ENCODE assay signal across 8 cellular contexts in the genomic region with DNA sequence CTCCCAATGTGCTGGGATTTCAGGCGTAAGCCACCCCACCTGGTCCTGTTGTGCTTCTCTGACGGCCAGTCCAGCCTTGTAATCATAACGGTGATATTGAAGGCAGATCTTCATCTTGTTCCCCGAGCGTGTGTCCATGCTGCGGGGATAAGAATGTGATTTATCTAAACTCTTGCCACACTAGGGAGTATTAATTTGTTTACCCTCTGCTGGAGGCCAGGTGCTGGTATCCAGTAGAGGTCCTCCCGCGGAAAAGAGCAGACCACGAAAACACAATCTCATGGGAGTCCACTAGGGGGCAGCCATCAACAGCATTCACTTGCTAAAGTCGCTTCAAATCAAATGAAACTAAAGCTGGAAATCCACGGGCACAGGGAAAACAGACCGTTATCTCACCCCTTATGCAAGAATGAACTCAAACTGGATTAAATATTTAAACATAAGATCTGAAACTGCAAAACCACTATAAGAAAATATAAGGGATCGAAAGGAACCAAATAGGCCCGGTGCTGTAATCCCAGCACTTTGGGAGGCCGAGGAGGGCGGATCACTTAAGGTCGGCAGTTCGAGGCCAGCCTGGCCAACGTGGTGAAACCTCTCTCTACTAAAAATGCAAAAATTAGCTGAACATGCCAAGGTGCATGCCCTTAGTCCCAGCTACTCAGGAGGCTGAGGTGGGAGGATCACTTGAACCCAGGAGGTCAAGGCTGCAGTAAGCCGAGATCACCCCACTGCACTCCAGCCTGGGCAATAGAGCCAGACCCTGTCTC. TPM values are rescaled to one million over a fixed set of nuclear protein-coding genes. Genes with fewer than 3 reads are reported as not detected.
A peak's percentile ranks its signal among the peaks of the same experiment; 100 is the strongest.
DNase-seq lines count a peak whose midpoint lies in the region; ATAC-seq and TF ChIP-seq lines count a peak whose summit lies in the region.

No MANE protein-coding gene starts in this region.

- H3K4me3 Mint-ChIP-seq in activated T-helper 2 cell treated with anti-CD3 and anti-CD28 coated beads, Interferon-gamma antibody, Interleukin-2, Interleukin-4, amounts not matched to agents 10 μg/mL and 5 μg/mL and 100 μg/mL, durations not matched to agents 14 hours and 24 hours and 36 hours (ENCODE audit: low read depth): no peak overlapping the region

- no peak overlapping the region for H2AK5ac ChIP-seq in neuronal stem cell (ENCODE audit: low read depth, low read length)

- no peaks in the 10 kb centered on the region for H3K79me1 ChIP-seq in neuronal stem cell (ENCODE audit: low read depth, low read length)

- H3K9me3 ChIP-seq in neuronal stem cell (replicated peaks in 1 of 2; ENCODE audit: control insufficient read depth in 2 of 2, insufficient read depth in 1 of 2, low read depth in 1 of 2, low read length in 2 of 2) (no peaks in the 10 kb centered on the region), stomach (no peaks in the 10 kb centered on the region)

- H2BK120ac ChIP-seq in neuronal stem cell (ENCODE audit: low read depth, low read length): no peak overlapping the region

- H3K23ac ChIP-seq in neuronal stem cell (ENCODE audit: low read depth, low read length, poor library complexity): no peak overlapping the region

- no peak overlapping the region for H4K91ac ChIP-seq in neuronal stem cell (ENCODE audit: low read depth, low read length, poor library complexity)

- H3K4me2 ChIP-seq in neuronal stem cell (ENCODE audit: insufficient read depth, low read length, poor library complexity, severe bottlenecking): no peak overlapping the region

- no peak overlapping the region for H3K14ac ChIP-seq in neuronal stem cell (ENCODE audit: low read length)

- no peak overlapping the region for H2BK15ac ChIP-seq in neuronal stem cell (ENCODE audit: low read length)

- WGBS in neuronal stem cell (ENCODE audit: extremely low coverage in 2 of 2, insufficient read length in 2 of 2, insufficient replicate concordance in 1 of 2), 2 donors: no CpG with 5 or more reads among the region's 20 CpGs
- WGBS in stomach, 5 donors: 24 to 33% (median 28%) methylated on average over 20 of the region's 20 CpGs

- peaks cover 7% of the 10 kb centered on the region for H3K4me1 Mint-ChIP-seq in activated T-helper 2 cell treated with anti-CD3 and anti-CD28 coated beads, Interferon-gamma antibody, Interleukin-2, Interleukin-4, amounts not matched to agents 10 μg/mL and 5 μg/mL and 100 μg/mL, durations not matched to agents 14 hours and 24 hours and 36 hours (ENCODE audit: low read depth)

- no peak for TF ChIP-seq EP300 in stomach (IDR thresholded peaks at IDR 0.05)

- no peak overlapping the region for H2BK12ac ChIP-seq in neuronal stem cell (ENCODE audit: low read length)

- no peak overlapping the region for H3K4ac ChIP-seq in neuronal stem cell (ENCODE audit: low read length)

- no peak for ATAC-seq in GM21367 (IDR thresholded peaks at IDR 0.05; ENCODE audit: unreplicated experiment)

- H2AFZ ChIP-seq in neuronal stem cell (ENCODE audit: low read length): peak overlapping the region; percentile 42

- no peak overlapping the region for H3K18ac ChIP-seq in neuronal stem cell (ENCODE audit: low read length)

- TF ChIP-seq CTCF in fibroblast of the aortic adventitia (IDR thresholded peaks at IDR 0.05; ENCODE audit: insufficient read depth, low read length): peak; percentile 88
- TF ChIP-seq CTCF in stomach (IDR thresholded peaks at IDR 0.05): peak in 5 of 7 experiments; percentile 73 to 92 (median 84)

- no peaks in the 10 kb centered on the region for H3K27me3 ChIP-seq in neuronal stem cell (ENCODE audit: control insufficient read depth in 3 of 3, insufficient read depth in 3 of 3, low read depth in 1 of 3, low read length in 3 of 3)
- H3K27me3 ChIP-seq in stomach: no peaks in the 10 kb centered on the region

- peak overlapping the region; percentile 28 for H3K4me3 ChIP-seq in fibroblast of the aortic adventitia (ENCODE audit: low read depth, low read length)
- no peak overlapping the region for H3K4me3 ChIP-seq in neuronal stem cell (ENCODE audit: low read length in 2 of 2)
- peak overlapping the region in 2 of 4 donors; percentile 17 to 31 for H3K4me3 ChIP-seq in stomach

- H3K27me3 Mint-ChIP-seq in activated T-helper 2 cell treated with anti-CD3 and anti-CD28 coated beads, Interferon-gamma antibody, Interleukin-2, Interleukin-4, amounts not matched to agents 10 μg/mL and 5 μg/mL and 100 μg/mL, durations not matched to agents 14 hours and 24 hours and 36 hours (ENCODE audit: low read depth): peaks cover 7% of the 10 kb centered on the region

- H3K27ac ChIP-seq in neuronal stem cell (replicated peaks; ENCODE audit: low read length) (no peak overlapping the region), stomach (peak overlapping the region in 1 of 5 donors; percentile 54)

- H3K9ac ChIP-seq in neuronal stem cell (ENCODE audit: low read depth, low read length, poor library complexity): no peak overlapping the region

- no peak overlapping the region for H4K8ac ChIP-seq in neuronal stem cell (ENCODE audit: low read depth, low read length)

- H3K27ac Mint-ChIP-seq in activated T-helper 2 cell treated with anti-CD3 and anti-CD28 coated beads, Interferon-gamma antibody, Interleukin-2, Interleukin-4, amounts not matched to agents 10 μg/mL and 5 μg/mL and 100 μg/mL, durations not matched to agents 14 hours and 24 hours and 36 hours: no peak overlapping the region

- H3K36me3 Mint-ChIP-seq in activated T-helper 2 cell treated with anti-CD3 and anti-CD28 coated beads, Interferon-gamma antibody, Interleukin-2, Interleukin-4, amounts not matched to agents 10 μg/mL and 5 μg/mL and 100 μg/mL, durations not matched to agents 14 hours and 24 hours and 36 hours (ENCODE audit: low read depth): no peaks in the 10 kb centered on the region

- no peaks in the 10 kb centered on the region for H3K9me3 Mint-ChIP-seq in activated T-helper 2 cell treated with anti-CD3 and anti-CD28 coated beads, Interferon-gamma antibody, Interleukin-2, Interleukin-4, amounts not matched to agents 10 μg/mL and 5 μg/mL and 100 μg/mL, durations not matched to agents 14 hours and 24 hours and 36 hours

- H2BK5ac ChIP-seq in neuronal stem cell (ENCODE audit: low read length): no peak overlapping the region

- intact Hi-C loops in activated T-helper 2 cell treated with anti-CD3 and anti-CD28 coated beads, Interferon-gamma antibody, Interleukin-2, Interleukin-4, amounts not matched to agents 10 μg/mL and 5 μg/mL and 100 μg/mL, durations not matched to agents 14 hours and 24 hours and 36 hours (cut with micrococcal nuclease): no loop called here
- intact Hi-C loops in stomach (cut with DNase I; ENCODE audit: low total_unique reads): no loop called here

- H3K4me1 ChIP-seq in neuronal stem cell (ENCODE audit: control insufficient read depth in 2 of 2, insufficient read depth in 1 of 2, low read depth in 1 of 2, low read length in 2 of 2) (no peaks in the 10 kb centered on the region), stomach (peaks cover 0 to 10% (median 6%) of the 10 kb centered on the region in 4 donors)

- H3K36me3 ChIP-seq in neuronal stem cell (replicated peaks in 1 of 2; ENCODE audit: control insufficient read depth in 2 of 2, insufficient read depth in 2 of 2, low read length in 2 of 2) (no peaks in the 10 kb centered on the region), stomach (no peaks in the 10 kb centered on the region)

- peak; percentile 84 for DNase-seq in DMS53 (lab: John Stamatoyannopoulos, UW)
- peak; percentile 87 for DNase-seq in M059J (ENCODE audit: low read depth)
- DNase-seq in SHP77 treated with DMSO at 0.1 percent for 48 hours (lab: John Stamatoyannopoulos, UW): peak; percentile 69
- DNase-seq in activated T-helper 2 cell treated with anti-CD3 and anti-CD28 coated beads, Interferon-gamma antibody, Interleukin-2, Interleukin-4, amounts not matched to agents 10 μg/mL and 5 μg/mL and 100 μg/mL, durations not matched to agents 14 hours and 24 hours and 36 hours (ENCODE audit: low spot score): peak; percentile 63
- DNase-seq in fibroblast of the aortic adventitia (ENCODE audit: low read depth): peak; percentile 93
- peak; percentile 72 for DNase-seq in neuronal stem cell (ENCODE audit: low spot score)
- DNase-seq in stomach: peak; percentile 87

- no peak for TF ChIP-seq POLR2A in stomach (IDR thresholded peaks at IDR 0.05)

RNA-seq across cellular contexts. Expression of a gene that starts 22.3 kb away (rescaled TPM):
- total RNA-seq in M059J (2014; rRNA removed; shearing (Covaris generic)): 19.2 and 31.6 TPM in 2 replicates
- 63.8 and 65.4 TPM in 2 replicates for total RNA-seq in activated T-helper 2 cell treated with anti-CD3 and anti-CD28 coated beads, Interferon-gamma antibody, Interleukin-2, Interleukin-4, amounts not matched to agents 10 μg/mL and 5 μg/mL and 100 μg/mL, durations not matched to agents 14 hours and 24 hours and 36 hours
- total RNA-seq in fibroblast of the aortic adventitia (ENCODE audit: low replicate concordance) (30.7 and 37.6 TPM in 2 replicates), stomach (100 to 1,000 TPM in 1 of 5 donors, 10 to 100 TPM in 4; 23.3 to 130 (median 46.1) TPM)
- 66.9 TPM for polyA plus RNA-seq in neuronal stem cell (2013, experiment 1 of 2)
- polyA plus RNA-seq in neuronal stem cell (2013, experiment 2 of 2): 70.8 TPM
- 10 to 100 TPM in 2 of 3 donors, 1 to 10 TPM in 1; 9.0 to 33.8 (median 29.8) TPM for polyA plus RNA-seq in stomach
